Comparison of ENCODE assay signal across 15 cellular contexts in the genomic region with DNA sequence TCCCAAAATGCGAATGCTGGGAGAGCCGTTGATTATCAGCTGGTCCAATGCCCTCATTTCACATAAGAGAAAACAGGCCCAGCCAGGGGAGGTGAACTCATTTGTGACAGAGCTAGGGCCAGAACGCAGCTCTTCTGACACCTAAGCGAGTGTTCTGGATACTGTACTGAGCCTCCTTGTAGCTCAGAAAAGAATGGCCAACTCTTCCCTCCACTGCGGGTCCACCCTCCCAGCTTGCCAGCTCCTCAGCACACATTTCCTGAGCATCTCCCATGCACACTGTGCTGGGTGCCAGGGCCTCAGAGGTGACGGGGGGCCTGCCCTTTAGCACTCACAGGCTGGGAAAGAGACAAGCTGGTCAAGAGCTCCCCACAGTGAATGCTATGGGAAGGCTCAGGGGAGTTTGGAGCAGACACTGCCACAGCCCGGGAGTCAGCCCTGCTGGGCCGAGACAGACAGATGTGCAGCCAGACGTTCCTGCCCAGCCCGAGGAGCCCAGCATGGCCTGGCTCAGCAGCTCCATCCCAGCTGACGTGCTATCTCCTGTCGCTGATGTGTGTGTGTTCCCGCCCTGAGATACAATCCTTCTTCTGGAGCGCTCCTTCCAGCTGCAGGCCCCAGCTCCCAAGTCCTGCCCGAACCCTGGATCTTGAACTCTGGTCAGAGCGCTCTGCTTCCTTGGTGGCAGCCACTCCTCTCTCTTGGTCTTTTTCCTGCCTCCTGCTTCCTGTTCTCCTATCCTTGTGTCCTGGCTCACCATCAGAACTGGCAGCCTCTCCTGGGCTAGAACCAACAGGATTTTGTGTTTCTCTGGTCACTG. TPM values are rescaled to one million over a fixed set of nuclear protein-coding genes. Genes with fewer than 3 reads are reported as not detected.
A peak's percentile ranks its signal among the peaks of the same experiment; 100 is the strongest.
DNase-seq lines count a peak whose midpoint lies in the region; TF ChIP-seq lines count a peak whose summit lies in the region.
"Had no signal": no experiment of that assay in that cellular context is flagged by ENCODE, and none has a peak within 500 bp of the region (broad histone marks: within the 10 kb centered on the region; RNA-seq: fewer than 3 reads in every experiment).

No MANE protein-coding gene starts in this region.

- no peaks in the 10 kb centered on the region for H4K20me1 ChIP-seq in neural progenitor cell (ENCODE audit: low read depth)

- H2AFZ ChIP-seq in neural progenitor cell (replicated peaks) = no peak overlapping the region

- H3K79me2 ChIP-seq in neural progenitor cell (ENCODE audit: low read depth) = no peaks in the 10 kb centered on the region

- H3K9me3 ChIP-seq in neural progenitor cell (ENCODE audit: low read depth) = no peaks in the 10 kb centered on the region
- H3K9me3 ChIP-seq in colonic mucosa = no peaks in the 10 kb centered on the region
- H3K9me3 ChIP-seq: SJSA1, transverse colon had no signal

- H3K27me3 ChIP-seq in neural progenitor cell = no peaks in the 10 kb centered on the region
- no peaks in the 10 kb centered on the region for H3K27me3 ChIP-seq in colonic mucosa
- H3K27me3 ChIP-seq: transverse colon had no signal

- H3K27me3 Mint-ChIP-seq in neural progenitor cell (ENCODE audit: insufficient read depth, low read depth) = peaks cover 9% of the 10 kb centered on the region

- peaks cover 31% of the 10 kb centered on the region for H3K4me1 Mint-ChIP-seq in neural progenitor cell

- intact Hi-C loops in head of caudate nucleus (cut with DNase I) = loop anchor here (2.0 kb wide), 1 partner anchor 52 kb away; no protein-coding TSS in a partner anchor
- intact Hi-C loops in colonic mucosa (cut with DNase I) = loop anchor here (5.0 kb wide), 2 partner anchors 53 to 113 kb away; no protein-coding TSS in a partner anchor

- no peak overlapping the region for H3K4me2 ChIP-seq in neural progenitor cell

- H3F3A ChIP-seq in neural progenitor cell (ENCODE audit: low read depth) = peaks cover 12% of the 10 kb centered on the region

- POLR2A ChIA-PET in RWPE1 (lab: Yijun Ruan, JAX; ENCODE audit: low non-redundant PET) = no interaction called here

- H3K36me3 ChIP-seq in neural progenitor cell (no peaks in the 10 kb centered on the region), colonic mucosa (no peaks in the 10 kb centered on the region)
- H3K36me3 ChIP-seq: SJSA1, transverse colon had no signal

- in situ Hi-C loops in G401 (cut with HindIII; ENCODE audit: low sequenced_read_pairs) = no loop called here

- H3K27ac ChIP-seq in RWPE1 (no peak overlapping the region), neural progenitor cell (no peak overlapping the region), colonic mucosa (no peak overlapping the region)
- H3K27ac ChIP-seq: SJSA1, transverse colon had no signal

- DNase-seq in G401 (ENCODE audit: low spot score) (peak; percentile 46), RWPE1 (ENCODE audit: low spot score) (no peak), head of caudate nucleus (peak in 23 of 42 donors; percentile 10 to 75 (median 45)), neural progenitor cell (ENCODE audit: low spot score) (no peak), NCI-H526 treated with DMSO at 0.1 percent for 48 hours (lab: John Stamatoyannopoulos, UW) (no peak), D341Med (ENCODE audit: low spot score) (no peak), colonic mucosa (no peak)

- no peak overlapping the region for H3K4me3 ChIP-seq in neural progenitor cell
- no peak overlapping the region for H3K4me3 ChIP-seq in colonic mucosa
- H3K4me3 ChIP-seq: SJSA1, transverse colon had no signal

- H3K9me3 Mint-ChIP-seq in neural progenitor cell = no peaks in the 10 kb centered on the region
- H3K9me3 Mint-ChIP-seq: activated T-helper 2 cell treated with anti-CD3 and anti-CD28 coated beads, Interferon-gamma antibody, Interleukin-2, Interleukin-4, amounts not matched to agents 10 μg/mL and 5 μg/mL and 100 μg/mL, durations not matched to agents 14 hours and 24 hours and 36 hours; CD8-positive, alpha-beta T cell; effector memory CD8-positive, alpha-beta T cell had no signal

- CTCF ChIA-PET in RWPE1 (lab: Yijun Ruan, JAX) = interaction anchor here (0.5 to 2.8 kb wide), 20 partner anchors 8 to 336 kb away, joined by 3 to 34 read pairs (median 6); partner anchors contain the start of gene PABPN1

- peak overlapping the region; percentile 44 for H3K27ac Mint-ChIP-seq in neural progenitor cell
- H3K27ac Mint-ChIP-seq: activated T-helper 2 cell treated with anti-CD3 and anti-CD28 coated beads, Interferon-gamma antibody, Interleukin-2, Interleukin-4, amounts not matched to agents 10 μg/mL and 5 μg/mL and 100 μg/mL, durations not matched to agents 14 hours and 24 hours and 36 hours; CD8-positive, alpha-beta T cell; effector memory CD8-positive, alpha-beta T cell had no signal

- TF ChIP-seq CTCF in RWPE1 (conservative IDR thresholded peaks at IDR 0.05; ENCODE audit: low read depth) = peak; percentile 59; the same call in 1 of the 2 replicates
- peak; percentile 2 for TF ChIP-seq CTCF in neural progenitor cell (IDR thresholded peaks at IDR 0.05)
- TF ChIP-seq CTCF in colonic mucosa (IDR thresholded peaks at IDR 0.05) = no peak

- H3K36me3 Mint-ChIP-seq in neural progenitor cell = no peaks in the 10 kb centered on the region
- H3K36me3 Mint-ChIP-seq: CD8-positive, alpha-beta T cell had no signal

- no peak overlapping the region for H3K9ac ChIP-seq in neural progenitor cell
- no peak overlapping the region for H3K9ac ChIP-seq in colonic mucosa (ENCODE audit: low read depth in 2 of 2, low read length in 2 of 2)

- H3K4me1 ChIP-seq in neural progenitor cell = peaks cover 13% of the 10 kb centered on the region
- H3K4me1 ChIP-seq in colonic mucosa = no peaks in the 10 kb centered on the region
- H3K4me1 ChIP-seq: SJSA1 had no signal

- peak overlapping the region; percentile 9 for H3K4me3 Mint-ChIP-seq in neural progenitor cell
- H3K4me3 Mint-ChIP-seq: CD8-positive, alpha-beta T cell; effector memory CD8-positive, alpha-beta T cell had no signal

RNA-seq across cellular contexts. Expression of gene CMTM5, which starts 3.6 kb away (rescaled TPM):
- not detected in 2 replicates for total RNA-seq in G401 (2014; rRNA removed; shearing (Covaris generic))
- total RNA-seq in neural progenitor cell (ENCODE audit: low replicate concordance) (4.3 and 6.9 TPM in 2 replicates), colonic mucosa (under 1 TPM; 0.40 to 0.66 TPM)
- total RNA-seq: activated T-helper 2 cell treated with anti-CD3 and anti-CD28 coated beads, Interferon-gamma antibody, Interleukin-2, Interleukin-4, amounts not matched to agents 10 μg/mL and 5 μg/mL and 100 μg/mL, durations not matched to agents 14 hours and 24 hours and 36 hours; CD8-positive, alpha-beta T cell; fibroblast of villous mesenchyme; myocyte; renal cortical epithelial cell; SJSA1 had no signal

RNA-seq across cellular contexts. Expression of gene IL25, which starts 7.8 kb away (rescaled TPM):
- not detected in 2 replicates for total RNA-seq in G401 (2014; rRNA removed; shearing (Covaris generic))
- total RNA-seq in neural progenitor cell (ENCODE audit: low replicate concordance) = not detected in 2 replicates
- total RNA-seq in colonic mucosa = not detected
- total RNA-seq: activated T-helper 2 cell treated with anti-CD3 and anti-CD28 coated beads, Interferon-gamma antibody, Interleukin-2, Interleukin-4, amounts not matched to agents 10 μg/mL and 5 μg/mL and 100 μg/mL, durations not matched to agents 14 hours and 24 hours and 36 hours; CD8-positive, alpha-beta T cell; fibroblast of villous mesenchyme; myocyte; renal cortical epithelial cell; SJSA1; transverse colon had no signal

RNA-seq across cellular contexts. Expression of gene EFS, which starts 15.4 kb away (rescaled TPM):
- not detected in 2 replicates for total RNA-seq in G401 (2014; rRNA removed; shearing (Covaris generic))
- total RNA-seq in neural progenitor cell (ENCODE audit: low replicate concordance) = 21.7 and 74.3 TPM in 2 replicates
- 1 to 10 TPM; 1.1 to 2.3 TPM for total RNA-seq in colonic mucosa
- total RNA-seq: activated T-helper 2 cell treated with anti-CD3 and anti-CD28 coated beads, Interferon-gamma antibody, Interleukin-2, Interleukin-4, amounts not matched to agents 10 μg/mL and 5 μg/mL and 100 μg/mL, durations not matched to agents 14 hours and 24 hours and 36 hours; CD8-positive, alpha-beta T cell; myocyte; SJSA1 had no signal

RNA-seq across cellular contexts. Expression of gene MYH6, which starts 27.7 kb away (rescaled TPM):
- total RNA-seq in G401 (2014; rRNA removed; shearing (Covaris generic)) = not detected in 2 replicates
- total RNA-seq in neural progenitor cell (ENCODE audit: low replicate concordance) (0.03 TPM in 1 of 2 replicates, not detected in the other), colonic mucosa (1 to 10 TPM in 1 of 2 donors, not detected in 1; 1.6 TPM)
- total RNA-seq: CD8-positive, alpha-beta T cell; fibroblast of villous mesenchyme; renal cortical epithelial cell; SJSA1 had no signal

RNA-seq across cellular contexts. Expression of gene SLC22A17, which starts 27.7 kb away (rescaled TPM):
- 21.3 and 25.9 TPM in 2 replicates for total RNA-seq in G401 (2014; rRNA removed; shearing (Covaris generic))
- total RNA-seq in neural progenitor cell (ENCODE audit: low replicate concordance) (22.2 and 80.8 TPM in 2 replicates), colonic mucosa (1 to 10 TPM; 3.9 to 6.7 TPM)

Comparison
In these comparisons a context has a peak if more than half of its experiments do, and no peak if none do; other contexts are left out.
1. DNase-seq: peak in G401 (single experiment) and head of caudate nucleus (23 of 42); none in RWPE1 (single experiment), neural progenitor cell (single experiment), NCI-H526 treated with DMSO at 0.1 percent for 48 hours (single experiment), D341Med (single experiment) and colonic mucosa (single experiment).